Comparison of ENCODE assay signal across 1 cellular context in genomic region chr1:147171399-147172167, GRCh38.
A peak's percentile ranks its signal among the peaks of the same experiment; 100 is the strongest.
TF ChIP-seq lines count a peak whose summit lies in the region.

No MANE protein-coding gene starts in this region.

TF ChIP-seq in HepG2, 621 proteins besides CTCF, POLR2A, EP300 and RAD21 (continued from another document):
- TF ChIP-seq AKNA (CRISPR knock-in tag; IDR thresholded peaks at IDR 0.05; ENCODE audit: borderline replicate concordance) (no peak), NKX3-1 (CRISPR knock-in tag; IDR thresholded peaks at IDR 0.05) (peak; percentile 70), ZNF557 (CRISPR knock-in tag; IDR thresholded peaks at IDR 0.05) (0 out of 2 replicates have a peak, but pooled peaks have one; percentile 27), WIZ (CRISPR knock-in tag; IDR thresholded peaks at IDR 0.05) (0 out of 2 replicates have a peak, but pooled peaks have one; percentile 18), ZNF253 (CRISPR knock-in tag; IDR thresholded peaks at IDR 0.05; ENCODE audit: borderline replicate concordance) (no peak)
